8 cellular contexts compared by ENCODE assay signal in the genomic region with DNA sequence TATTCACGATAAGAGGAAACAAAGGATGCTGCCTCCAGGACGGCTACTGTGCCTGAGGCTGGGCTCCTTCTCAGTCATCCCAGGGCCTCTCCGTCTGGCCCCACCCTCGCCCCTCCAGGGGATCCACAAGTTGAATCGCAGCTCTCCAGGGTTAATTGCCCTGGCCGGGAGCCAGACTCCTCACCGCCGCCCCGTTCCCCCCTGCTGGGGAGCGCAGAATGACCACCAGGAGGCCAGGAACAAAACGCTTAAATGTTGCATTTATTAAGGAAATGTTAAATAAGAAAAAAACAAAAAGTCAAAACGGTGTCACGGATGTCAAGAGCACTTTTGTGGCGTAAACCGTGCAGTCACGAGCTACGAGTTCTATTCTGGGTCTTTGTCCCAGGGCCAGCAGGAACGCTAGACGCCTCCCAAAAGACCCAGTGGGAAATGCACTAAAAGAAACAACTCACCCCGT. TPM values are rescaled to one million over a fixed set of nuclear protein-coding genes. Genes with fewer than 3 reads are reported as not detected.
DNase-seq lines count a peak whose midpoint lies in the region; ATAC-seq and TF ChIP-seq lines count a peak whose summit lies in the region.

No MANE protein-coding gene starts in this region.

- no peak overlapping the region for H4K5ac ChIP-seq in H9 (ENCODE audit: insufficient read length, low read depth, low read length)

- H3K79me2 ChIP-seq in H9 (ENCODE audit: insufficient read depth, low read length): no peaks in the 10 kb centered on the region

- TF ChIP-seq CTCF in H9 (conservative IDR thresholded peaks at IDR 0.05) (peak; percentile 58), fibroblast of villous mesenchyme (IDR thresholded peaks at IDR 0.05; ENCODE audit: insufficient read depth, low read depth, low read length) (peak; percentile 5), retinal pigment epithelial cell (conservative IDR thresholded peaks at IDR 0.05; ENCODE audit: low read depth, low read length) (peak; percentile 58)

- peak overlapping the region; percentile 78 to 94 (median 91); a peak in 6 of 7 replicates for H3K27ac Mint-ChIP-seq in H9

- no peak overlapping the region for H2BK20ac ChIP-seq in H9 (ENCODE audit: low read depth, low read length, poor library complexity, severe bottlenecking)

- ATAC-seq in GM18520 (IDR thresholded peaks at IDR 0.05; ENCODE audit: unreplicated experiment) (no peak), GM18498 (IDR thresholded peaks at IDR 0.05; ENCODE audit: unreplicated experiment) (no peak)

- H3K23ac ChIP-seq in H9 (ENCODE audit: insufficient read length, low read depth, low read length): no peak overlapping the region

- no peak overlapping the region for H3T11ph ChIP-seq in H9 (ENCODE audit: low read length)

- H3K4me1 Mint-ChIP-seq in H9: peaks cover 49 to 50% of the 10 kb centered on the region in 2 experiments

- H3K27ac ChIP-seq in H9 (ENCODE audit: insufficient read length, low read depth, low read length): no peak overlapping the region

- H3K9me3 ChIP-seq in H9 (ENCODE audit: control insufficient read depth, low read depth, low read length): no peaks in the 10 kb centered on the region

- H2BK12ac ChIP-seq in H9 (ENCODE audit: insufficient read length, low read depth, low read length): no peak overlapping the region

- no peaks in the 10 kb centered on the region for H3K79me1 ChIP-seq in H9 (ENCODE audit: insufficient read depth, low read depth, low read length, poor library complexity, severe bottlenecking)

- H3K4me1 ChIP-seq in H9 (ENCODE audit: insufficient read depth, low read length): peaks cover 2% of the 10 kb centered on the region; the same call in 1 of the 2 replicates

- H3K36me3 Mint-ChIP-seq in H9 (ENCODE audit: insufficient read depth in 1 of 3, low read depth in 3 of 3): no peaks in the 10 kb centered on the region; a peak in 1 of 7 replicates

- no peak overlapping the region for H3K14ac ChIP-seq in H9 (ENCODE audit: insufficient read depth, low read length)

- no peak overlapping the region for H3K18ac ChIP-seq in H9 (ENCODE audit: insufficient read length, low read depth, low read length)

- H3K9ac ChIP-seq in H9 (ENCODE audit: extremely low read depth, insufficient read length, low read length): no peak overlapping the region

- H3K4me2 ChIP-seq in H9 (ENCODE audit: insufficient read depth, insufficient read length, low read length): peak overlapping the region; percentile 90

- DNase-seq in H9 (peak; percentile 67), NCI-H2171 treated with DMSO at 0.1 percent for 48 hours (lab: John Stamatoyannopoulos, UW) (peak; percentile 93), fibroblast of villous mesenchyme (ENCODE audit: low read depth) (no peak), retinal pigment epithelial cell (ENCODE audit: low read depth) (no peak), ecto neural progenitor cell (ENCODE audit: low spot score) (no peak), GM19238 (ENCODE audit: insufficient read length, low spot score) (no peak)

- no peaks in the 10 kb centered on the region; the same call in 1 of the 2 replicates for H3K27me3 ChIP-seq in H9 (ENCODE audit: insufficient read depth, low read length)

- no peak overlapping the region for H2AFZ ChIP-seq in H9 (ENCODE audit: low read length)

- peaks cover 21% of the 10 kb centered on the region for H3K23me2 ChIP-seq in H9 (ENCODE audit: insufficient read length, low read depth, low read length, poor library complexity, severe bottlenecking)

- H3K4me3 Mint-ChIP-seq in H9: peak overlapping the region; percentile 79 to 87

- WGBS in H9 (ENCODE audit: extremely low coverage, insufficient read length, low lambda C conversion rate): no CpG with 5 or more reads among the region's 20 CpGs

- H3K56ac ChIP-seq in H9 (ENCODE audit: insufficient read length, low read depth, low read length): no peak overlapping the region

- H3K4me3 ChIP-seq in fibroblast of villous mesenchyme (ENCODE audit: low read depth, low read length) (no peak overlapping the region), retinal pigment epithelial cell (ENCODE audit: low read length) (peak overlapping the region; percentile 88)

- no peak overlapping the region for H2BK120ac ChIP-seq in H9 (ENCODE audit: low read depth, low read length, poor library complexity, severe bottlenecking)

- H3K4ac ChIP-seq in H9 (ENCODE audit: low read depth, low read length): no peak overlapping the region

- no peak overlapping the region for H2BK15ac ChIP-seq in H9 (ENCODE audit: low read depth, low read length)

- H3K27me3 Mint-ChIP-seq in H9 (ENCODE audit: low read depth): peaks cover 2% of the 10 kb centered on the region

- no peak overlapping the region for H2AK5ac ChIP-seq in H9 (ENCODE audit: insufficient read length, low read length)

- H4K20me1 ChIP-seq in H9 (ENCODE audit: control insufficient read depth, insufficient read depth, insufficient read length): no peaks in the 10 kb centered on the region

- H4K8ac ChIP-seq in H9 (replicated peaks; ENCODE audit: insufficient read length, low read depth, low read length): no peak overlapping the region

- no peak overlapping the region for H2BK5ac ChIP-seq in H9 (ENCODE audit: insufficient read length, low read length)

- H4K91ac ChIP-seq in H9 (ENCODE audit: insufficient read length, low read depth, low read length): no peak overlapping the region

- no peaks in the 10 kb centered on the region for H3K9me3 Mint-ChIP-seq in H9

RNA-seq across cellular contexts. Expression of gene RPRM, which starts 1.4 kb away (rescaled TPM):
- 38.4 and 41.3 TPM in 2 replicates for total RNA-seq in H9 (2021)
- total RNA-seq in fibroblast of villous mesenchyme: not detected in 2 replicates

Comparison
In these comparisons a context has a peak if more than half of its experiments do, and no peak if none do; other contexts are left out.
1. DNase-seq: peak in H9 (single experiment) and NCI-H2171 treated with DMSO at 0.1 percent for 48 hours (single experiment); none in fibroblast of villous mesenchyme (single experiment), retinal pigment epithelial cell (single experiment), ecto neural progenitor cell (single experiment) and GM19238 (single experiment).
2. CTCF ChIP-seq: peak in every context shown above with its lines; median percentile 58 in H9; 58 in retinal pigment epithelial cell; 5 in fibroblast of villous mesenchyme.
3. RNA of gene RPRM, which starts 1.4 kb away (total RNA-seq): 38.4 to 41.3 TPM in H9; not detected in fibroblast of villous mesenchyme; every median in the first group is over 10 times any median in the second.